In the genomic region with DNA sequence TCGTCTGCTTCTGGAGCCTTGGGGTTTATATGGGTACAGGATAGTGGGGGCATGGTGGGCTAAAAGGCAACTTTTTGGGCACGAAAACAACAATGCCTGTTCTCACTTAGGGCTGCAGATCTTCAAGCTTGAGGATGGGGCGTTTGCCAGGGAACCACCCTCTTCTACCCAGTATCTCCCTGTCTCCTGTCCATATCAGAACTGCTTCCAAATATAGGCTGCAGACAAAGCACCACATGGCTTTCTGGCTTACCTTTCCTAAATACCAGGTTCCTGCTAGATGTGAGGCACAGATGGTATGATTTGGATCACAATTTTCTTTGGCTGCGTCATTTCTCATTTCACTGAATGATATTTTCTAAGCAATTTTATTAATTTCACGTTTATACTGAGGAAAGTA, we compare ENCODE assay signal across 30 cellular contexts.
"Had no signal": no experiment of that assay in that cellular context is flagged by ENCODE, and none has a peak within 500 bp of the region (broad histone marks: within the 10 kb centered on the region; RNA-seq: fewer than 3 reads in every experiment).

No MANE protein-coding gene starts in this region.

- DNase-seq: activated B cell treated with CpG ODN at 0.5 μM for 24 hours; activated CD4-positive, alpha-beta memory T cell treated with anti-CD3 and anti-CD28 coated beads for 36 hours; activated CD4-positive, alpha-beta T cell treated with anti-CD3 and anti-CD28 coated beads for 1 hour; activated CD4-positive, alpha-beta T cell treated with anti-CD3 and anti-CD28 coated beads, Interleukin-2, amount 10 ng/mL, durations not matched to agents 24 days and 14 days; activated gamma-delta T cell treated with Interleukin-2 at 50 U/mL for 16 hours; activated naive CD4-positive, alpha-beta T cell treated with anti-CD3 and anti-CD28 coated beads, Interleukin-2, amount 10 ng/mL, durations not matched to agents 7 days and 5 days; activated naive CD8-positive, alpha-beta T cell treated with anti-CD3 and anti-CD28 coated beads, Interleukin-2, amount 10 ng/mL, durations not matched to agents 7 days and 5 days; activated T-cell treated with anti-CD3 and anti-CD28 coated beads for 4 hours; activated T-cell treated with anti-CD3 and anti-CD28 coated beads, Interleukin-2, amount 50 U/mL, for 72 hours; adrenal gland; colonic mucosa; KG1; NCI-H1048; NCI-H146; NCI-H187 treated with DMSO at 0.1 percent for 48 hours; NCI-H2081 treated with DMSO at 0.1 percent for 48 hours; NCI-H2171 treated with DMSO at 0.1 percent for 48 hours; NCI-H226; NCI-H510A; NCI-H526 treated with DMSO at 0.1 percent for 48 hours; NCI-H82; PC-3; SIG-M5; T-cell; T-helper 2 cell; T1000 had no signal

- FAIRE-seq: RCC 7860, TTC549 had no signal

- H3K36me3 ChIP-seq: adrenal gland, breast epithelium, colonic mucosa had no signal

- H3K4me3 ChIP-seq: adrenal gland, breast epithelium, colonic mucosa, SK-N-MC had no signal

- H3K27ac ChIP-seq: breast epithelium, colonic mucosa, SK-N-MC had no signal

- H3K9me3 ChIP-seq: adrenal gland, breast epithelium, colonic mucosa had no signal

- H3K27me3 ChIP-seq: adrenal gland, breast epithelium, colonic mucosa had no signal

- H3K4me1 ChIP-seq: breast epithelium, colonic mucosa had no signal
